8 cellular contexts compared by ENCODE assay signal in the genomic region with DNA sequence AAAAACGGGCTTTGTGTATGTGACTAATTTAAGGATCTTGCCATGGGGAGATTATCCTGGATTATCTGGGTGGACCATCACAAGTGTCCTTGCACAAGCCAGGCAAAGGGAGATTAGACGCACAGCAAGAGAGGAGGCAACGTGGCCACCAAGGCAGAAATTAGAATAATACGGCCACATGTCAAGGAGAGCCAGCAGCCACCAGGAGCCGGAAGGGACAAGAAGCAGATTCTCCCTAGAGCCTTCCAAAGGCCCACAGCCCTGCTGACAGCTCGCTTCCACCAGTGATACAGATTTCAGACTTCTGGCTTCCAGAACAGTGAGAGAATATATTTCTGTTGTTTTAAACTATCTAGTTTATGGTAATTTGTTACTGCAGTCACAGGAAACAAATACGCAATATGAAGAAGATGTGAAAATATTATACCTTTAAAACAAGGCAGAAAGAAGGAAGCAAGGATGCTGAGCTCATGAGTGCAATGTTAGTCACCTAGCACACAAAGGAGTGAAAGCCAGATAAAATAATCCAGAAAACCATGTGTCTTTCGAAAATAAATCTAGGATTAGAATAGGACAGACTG. TPM values are rescaled to one million over a fixed set of nuclear protein-coding genes. Genes with fewer than 3 reads are reported as not detected.
DNase-seq lines count a peak whose midpoint lies in the region; ATAC-seq and TF ChIP-seq lines count a peak whose summit lies in the region.

No MANE protein-coding gene starts in this region.

- H3K27me3 Mint-ChIP-seq in activated naive CD4-positive, alpha-beta T cell treated with anti-CD3 and anti-CD28 coated beads, Interleukin-2, amount 50 U/mL, for 24 hours, result no peaks in the 10 kb centered on the region

- H3K4me3 ChIP-seq in astrocyte of the spinal cord (ENCODE audit: low read depth, low read length) (no peak overlapping the region), upper lobe of left lung (no peak overlapping the region)

- no peaks in the 10 kb centered on the region for H3K9me3 ChIP-seq in upper lobe of left lung

- ATAC-seq in upper lobe of left lung (ENCODE audit: low FRiP score in 2 of 2), result peak in 1 of 2 donors; percentile 3

- TF ChIP-seq EP300 in upper lobe of left lung (IDR thresholded peaks at IDR 0.05), result no peak

- no peaks in the 10 kb centered on the region for H3K36me3 ChIP-seq in upper lobe of left lung

- H3K9me3 Mint-ChIP-seq in activated naive CD4-positive, alpha-beta T cell treated with anti-CD3 and anti-CD28 coated beads, Interleukin-2, amount 50 U/mL, for 24 hours, result no peaks in the 10 kb centered on the region

- peak overlapping the region; percentile 31 for H3K4me3 Mint-ChIP-seq in activated naive CD4-positive, alpha-beta T cell treated with anti-CD3 and anti-CD28 coated beads, Interleukin-2, amount 50 U/mL, for 24 hours

- in situ Hi-C loops in astrocyte of the spinal cord (cut with HindIII; ENCODE audit: low sequenced_read_pairs), result no loop called here

- WGBS in upper lobe of left lung, 2 donors, result 88 to 89% methylated on average over 8 of the region's 8 CpGs

- no peak for TF ChIP-seq POLR2A in upper lobe of left lung (IDR thresholded peaks at IDR 0.05)

- peak overlapping the region; percentile 89 for H3K27ac Mint-ChIP-seq in activated naive CD4-positive, alpha-beta T cell treated with anti-CD3 and anti-CD28 coated beads, Interleukin-2, amount 50 U/mL, for 24 hours

- no peak for DNase-seq in activated naive CD4-positive, alpha-beta T cell treated with anti-CD3 and anti-CD28 coated beads, Interleukin-2, amount 50 U/mL, for 16 hours
- peak; percentile 29 for DNase-seq in astrocyte of the spinal cord (ENCODE audit: low read depth, low spot score)
- peak; percentile 80 for DNase-seq in kidney tubule cell (ENCODE audit: low spot score)
- DNase-seq in upper lobe of left lung, result no peak
- no peak for DNase-seq in C1 segment of cervical spinal cord (lab: John Stamatoyannopoulos, UW)
- no peak for DNase-seq in COLO668 (lab: John Stamatoyannopoulos, UW; ENCODE audit: unreplicated experiment)
- no peak for DNase-seq in DMS79 treated with DMSO at 0.1 percent for 48 hours (lab: John Stamatoyannopoulos, UW)

- TF ChIP-seq CTCF in astrocyte of the spinal cord (IDR thresholded peaks at IDR 0.05; ENCODE audit: low read depth, low read length) (no peak), upper lobe of left lung (IDR thresholded peaks at IDR 0.05) (no peak)

- H3K27ac ChIP-seq in upper lobe of left lung, result peak overlapping the region; percentile 38 to 62 (median 45)

- no peaks in the 10 kb centered on the region for H3K27me3 ChIP-seq in upper lobe of left lung

- H3K36me3 Mint-ChIP-seq in activated naive CD4-positive, alpha-beta T cell treated with anti-CD3 and anti-CD28 coated beads, Interleukin-2, amount 50 U/mL, for 24 hours, result no peaks in the 10 kb centered on the region

- H3K4me1 ChIP-seq in upper lobe of left lung, result peaks cover 15 to 25% (median 20%) of the 10 kb centered on the region in 4 donors

- peaks cover 24% of the 10 kb centered on the region for H3K4me1 Mint-ChIP-seq in activated naive CD4-positive, alpha-beta T cell treated with anti-CD3 and anti-CD28 coated beads, Interleukin-2, amount 50 U/mL, for 24 hours

RNA-seq across cellular contexts. Expression of a gene that starts 28.7 kb away (rescaled TPM):
- 1 to 10 TPM; 2.1 to 9.7 (median 8.1) TPM for total RNA-seq in upper lobe of left lung

RNA-seq across cellular contexts. Expression of a gene that starts 59.7 kb away (rescaled TPM):
- total RNA-seq in upper lobe of left lung, result 1 to 10 TPM in 2 of 6 donors, under 1 TPM in 2, not detected in 2; 0.37 to 2.1 (median 0.82) TPM

Comparison
In these comparisons a context has a peak if more than half of its experiments do, and no peak if none do; other contexts are left out.
1. DNase-seq: peak in astrocyte of the spinal cord (single experiment) and kidney tubule cell (single experiment); none in activated naive CD4-positive, alpha-beta T cell treated with anti-CD3 and anti-CD28 coated beads, Interleukin-2, amount 50 U/mL, for 16 hours (single experiment), upper lobe of left lung (0 of 2), C1 segment of cervical spinal cord (0 of 14), COLO668 (single experiment) and DMS79 treated with DMSO at 0.1 percent for 48 hours (single experiment).